ENCODE assay signal across 8 cellular contexts in the genomic region with DNA sequence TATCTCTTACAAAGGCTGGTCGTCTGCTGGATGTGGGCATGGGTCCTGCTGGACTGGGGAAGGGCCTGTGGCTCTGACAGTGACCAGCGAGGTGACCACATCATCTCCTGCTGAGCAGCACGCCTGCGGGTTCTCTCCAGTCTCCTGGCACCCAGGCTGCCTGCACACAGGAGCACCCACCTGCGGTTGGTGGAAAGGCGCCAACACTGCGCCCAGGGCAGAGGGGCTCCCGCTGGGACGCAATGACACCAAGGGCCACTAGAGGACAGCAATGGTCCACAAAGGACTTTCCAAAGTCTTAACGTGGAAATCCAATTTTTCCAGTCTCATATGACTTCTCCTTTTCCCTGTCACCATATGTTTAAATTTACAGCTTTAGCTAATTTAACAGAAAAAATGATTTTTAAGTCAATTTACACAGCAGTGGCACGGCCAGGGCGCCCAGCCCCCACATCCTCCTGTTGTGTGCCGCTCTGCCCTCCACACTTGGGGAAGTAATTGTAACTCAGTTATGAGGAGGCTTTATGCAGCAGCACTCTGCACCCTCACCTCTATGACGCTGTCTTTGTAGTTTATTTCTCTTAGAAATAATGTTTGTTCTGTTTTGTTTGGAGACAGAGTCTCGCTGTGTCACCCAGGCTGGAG. TPM values are rescaled to one million over a fixed set of nuclear protein-coding genes. Genes with fewer than 3 reads are reported as not detected.
DNase-seq lines count a peak whose midpoint lies in the region; ATAC-seq and TF ChIP-seq lines count a peak whose summit lies in the region.

No MANE protein-coding gene starts in this region.

- H3K27ac ChIP-seq in 22Rv1: no peak overlapping the region

- intact Hi-C loops in left ventricle myocardium superior (cut with micrococcal nuclease): no loop called here

- peak; percentile 89 for TF ChIP-seq CTCF in 22Rv1 (IDR thresholded peaks at IDR 0.05)

- DNase-seq in ELR (ENCODE audit: low read depth): peak; percentile 56
- peak; percentile 52 for DNase-seq in NCI-H1105 treated with DMSO at 0.1 percent for 48 hours (lab: John Stamatoyannopoulos, UW)
- DNase-seq in activated naive CD4-positive, alpha-beta T cell treated with anti-CD3 and anti-CD28 coated beads, Interleukin-2, amount 50 U/mL, for 16 hours: peak; percentile 40
- peak; percentile 54 for DNase-seq in left ventricle myocardium superior
- DNase-seq in stimulated activated CD4-positive, alpha-beta T cell treated with anti-CD3 and anti-CD28 coated beads, Interleukin-15, amount 100 ng/mL, for 24 hours: peak; percentile 67

- peak; percentile 43 for ATAC-seq in left ventricle myocardium superior
- no peak for ATAC-seq in HG02885 (IDR thresholded peaks at IDR 0.05; ENCODE audit: poor library complexity, unreplicated experiment)
- no peak for ATAC-seq in HG03025 (IDR thresholded peaks at IDR 0.05; ENCODE audit: low FRiP score, unreplicated experiment)

RNA-seq across cellular contexts. Expression of a gene that starts 38.1 kb away (rescaled TPM):
- total RNA-seq in left ventricle myocardium superior: 1.5 TPM
